Comparison of ENCODE assay signal across 11 cellular contexts in genomic region chr20:38181207-38181693, GRCh38. TPM values are rescaled to one million over a fixed set of nuclear protein-coding genes. Genes with fewer than 3 reads are reported as not detected.
DNase-seq lines count a peak whose midpoint lies in the region; ATAC-seq and TF ChIP-seq lines count a peak whose summit lies in the region.
"Had no signal": no experiment of that assay in that cellular context is flagged by ENCODE, and none has a peak within 500 bp of the region (broad histone marks: within the 10 kb centered on the region; RNA-seq: fewer than 3 reads in every experiment).

No MANE protein-coding gene starts in this region.

- intact Hi-C loops in CD4-positive, alpha-beta memory T cell (cut with micrococcal nuclease), result no loop called here
- intact Hi-C loops in stomach (cut with DNase I; ENCODE audit: low total_unique reads), result no loop called here

- H3K27me3 ChIP-seq in CD4-positive, alpha-beta memory T cell (ENCODE audit: insufficient read depth, low read length), result no peaks in the 10 kb centered on the region
- H3K27me3 ChIP-seq in stomach, result peaks cover 0 to 6% (median 0%) of the 10 kb centered on the region in 3 donors
- H3K27me3 ChIP-seq: vagina had no signal

- 60 to 80% (median 67%) methylated on average over 5 of the region's 5 CpGs for WGBS in stomach, 5 donors

- no peaks in the 10 kb centered on the region for H3K4me1 ChIP-seq in CD4-positive, alpha-beta memory T cell (ENCODE audit: insufficient read depth, low read length)
- no peaks in the 10 kb centered on the region for H3K4me1 ChIP-seq in stomach
- H3K4me1 ChIP-seq: vagina had no signal

- H3K36me3 ChIP-seq in CD4-positive, alpha-beta memory T cell (ENCODE audit: insufficient read depth, low read length), result no peaks in the 10 kb centered on the region
- H3K36me3 ChIP-seq in stomach, result no peaks in the 10 kb centered on the region
- H3K36me3 ChIP-seq: vagina had no signal

- peak; percentile 85 for DNase-seq in DMS79 treated with DMSO at 0.1 percent for 48 hours (lab: John Stamatoyannopoulos, UW)
- no peak for DNase-seq in activated CD4-positive, alpha-beta T cell treated with anti-CD3 and anti-CD28 coated beads, Interleukin-2, amount 50 U/mL, for 4 hours
- no peak for DNase-seq in DMS 273 (lab: John Stamatoyannopoulos, UW; ENCODE audit: unreplicated experiment)
- no peak for DNase-seq in CD4-positive, alpha-beta memory T cell
- no peak for DNase-seq in stomach
- DNase-seq: DND-41, mesendoderm had no signal

- no peaks in the 10 kb centered on the region for H3K9me3 ChIP-seq in CD4-positive, alpha-beta memory T cell (ENCODE audit: control insufficient read depth in 1 of 2, low read length in 2 of 2)
- H3K9me3 ChIP-seq in stomach, result no peaks in the 10 kb centered on the region
- H3K9me3 ChIP-seq: vagina had no signal

- POLR2A ChIA-PET in CD4-positive, alpha-beta memory T cell (lab: Charles Lee; ENCODE audit: partially characterized antibody), result no interaction called here

- H3K27me3 Mint-ChIP-seq in brain, result peaks cover 10% of the 10 kb centered on the region
- peaks cover 10 to 19% of the 10 kb centered on the region in 2 donors for H3K27me3 Mint-ChIP-seq in CD4-positive, alpha-beta memory T cell

- H3K4me3 ChIP-seq in CD4-positive, alpha-beta memory T cell (ENCODE audit: low read length in 2 of 2), result no peak overlapping the region
- no peak overlapping the region for H3K4me3 ChIP-seq in stomach
- H3K4me3 ChIP-seq: vagina had no signal

- H3K27ac ChIP-seq in CD4-positive, alpha-beta memory T cell (ENCODE audit: low read depth, low read length), result no peak overlapping the region
- no peak overlapping the region for H3K27ac ChIP-seq in stomach
- H3K27ac ChIP-seq: vagina had no signal

- TF ChIP-seq EP300 in stomach (IDR thresholded peaks at IDR 0.05), result no peak

- no peaks in the 10 kb centered on the region for H3K36me3 Mint-ChIP-seq in brain
- H3K36me3 Mint-ChIP-seq in CD4-positive, alpha-beta memory T cell, result no peaks in the 10 kb centered on the region

- no peak for TF ChIP-seq POLR2A in stomach (IDR thresholded peaks at IDR 0.05)

- peaks cover 0 to 4% (median 3%) of the 10 kb centered on the region in 5 experiments for H3K9me3 Mint-ChIP-seq in brain
- peaks cover 0 to 3% (median 0%) of the 10 kb centered on the region in 8 donors for H3K9me3 Mint-ChIP-seq in CD4-positive, alpha-beta memory T cell

- no peak overlapping the region for H3K4me3 Mint-ChIP-seq in brain
- no peak overlapping the region for H3K4me3 Mint-ChIP-seq in CD4-positive, alpha-beta memory T cell

- H3K4me1 Mint-ChIP-seq in brain, result peaks cover 11% of the 10 kb centered on the region
- H3K4me1 Mint-ChIP-seq in CD4-positive, alpha-beta memory T cell, result no peaks in the 10 kb centered on the region

- peak; percentile 53 for ATAC-seq in GM19351 (IDR thresholded peaks at IDR 0.05; ENCODE audit: unreplicated experiment)
- ATAC-seq in HG03159 (IDR thresholded peaks at IDR 0.05; ENCODE audit: unreplicated experiment), result peak; percentile 70

- H3K27ac Mint-ChIP-seq in brain, result peak overlapping the region in 3 of 5 experiments; percentile 40 to 72 (median 54)
- no peak overlapping the region for H3K27ac Mint-ChIP-seq in CD4-positive, alpha-beta memory T cell

- TF ChIP-seq CTCF in brain (conservative IDR thresholded peaks at IDR 0.05) (no peak), stomach (IDR thresholded peaks at IDR 0.05) (no peak)

- CTCF ChIA-PET in CD4-positive, alpha-beta memory T cell (lab: Charles Lee; ENCODE audit: partially characterized antibody), result no interaction called here

RNA-seq across cellular contexts. Expression of gene TGM2, which starts 16.2 kb away (rescaled TPM):
- polyA plus RNA-seq in brain (ENCODE audit: insufficient read depth, low read depth, low replicate concordance) (34.7 TPM), stomach (10 to 100 TPM; 16.2 to 28.0 (median 25.1) TPM)
- total RNA-seq in CD4-positive, alpha-beta memory T cell, result under 1 TPM; 0.50 to 0.67 TPM
- polyA plus RNA-seq in CD4-positive, alpha-beta memory T cell, result under 1 TPM; 0.09 to 0.11 TPM
- total RNA-seq in stomach, result 100 to 1,000 TPM in 1 of 5 donors, 10 to 100 TPM in 4; 27.8 to 195 (median 44.3) TPM

Comparison
In these comparisons a context has a peak if more than half of its experiments do, and no peak if none do; other contexts are left out.
1. H3K27ac Mint-ChIP-seq: peak in brain (3 of 5); none in CD4-positive, alpha-beta memory T cell (0 of 7).
2. RNA of gene TGM2, which starts 16.2 kb away (polyA plus RNA-seq): 34.7 TPM in brain (single experiment) and 16.2 to 28.0 TPM in stomach; 0.09 to 0.11 TPM in CD4-positive, alpha-beta memory T cell; every median in the first group is over 10 times any median in the second.